20 cellular contexts compared by ENCODE assay signal in the genomic region with DNA sequence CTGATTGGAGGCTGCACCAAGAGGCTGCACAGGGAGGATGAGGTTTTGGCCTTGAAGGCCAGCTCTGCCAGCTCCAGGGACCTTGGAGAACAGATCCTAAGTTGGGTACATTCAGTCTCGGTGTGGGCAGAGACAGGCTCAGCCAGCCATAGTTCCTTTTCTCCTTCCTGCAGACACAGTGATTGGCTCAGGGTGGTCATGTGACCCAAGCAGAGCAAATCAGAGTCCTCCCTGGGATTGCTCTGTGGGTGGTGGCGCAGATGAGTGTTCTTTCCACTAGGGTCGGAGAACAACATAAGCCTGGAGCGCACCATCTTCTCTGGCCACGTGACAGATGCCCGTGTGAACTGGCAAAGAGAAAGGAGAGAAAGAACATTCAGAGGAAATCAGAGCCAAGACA. TPM values are rescaled to one million over a fixed set of nuclear protein-coding genes. Genes with fewer than 3 reads are reported as not detected.
DNase-seq lines count a peak whose midpoint lies in the region; ATAC-seq, FAIRE-seq and TF ChIP-seq lines count a peak whose summit lies in the region.
"Had no signal": no experiment of that assay in that cellular context is flagged by ENCODE, and none has a peak within 500 bp of the region (broad histone marks: within the 10 kb centered on the region; RNA-seq: fewer than 3 reads in every experiment).

No MANE protein-coding gene starts in this region.

- ATAC-seq in A549 (peak; percentile 32 to 68; a peak in 3 of 6 replicates), GM23338 (no peak), GM18511 (IDR thresholded peaks at IDR 0.05; ENCODE audit: unreplicated experiment) (no peak)
- ATAC-seq: SK-N-SH treated with all-trans-retinoic acid at 6 μM for 48 hours, T-cell had no signal

- H3K9me3 ChIP-seq in A549: no peaks in the 10 kb centered on the region
- H3K9me3 ChIP-seq: MG63 had no signal

- no peak for TF ChIP-seq POLR2A in A549 (IDR thresholded peaks at IDR 0.05; ENCODE audit: low read length)
- TF ChIP-seq POLR2A in NB4 (IDR thresholded peaks at IDR 0.05; ENCODE audit: extremely low read depth, insufficient read length): no peak

- no peaks in the 10 kb centered on the region for H3K79me2 ChIP-seq in GM23338 (replicated peaks; ENCODE audit: insufficient read depth)

- no peaks in the 10 kb centered on the region for H3K27me3 Mint-ChIP-seq in GM23338 (ENCODE audit: insufficient read depth, low read depth, poor library complexity)
- H3K27me3 Mint-ChIP-seq: T-cell had no signal

- H3K4me1 Mint-ChIP-seq in GM23338: no peaks in the 10 kb centered on the region
- H3K4me1 Mint-ChIP-seq: T-cell had no signal

- H2AFZ ChIP-seq in GM23338: peak overlapping the region; percentile 72; the same call in 1 of the 2 replicates

- H3K4me1 ChIP-seq in A549 (no peaks in the 10 kb centered on the region), GM23338 (ENCODE audit: insufficient read depth) (no peaks in the 10 kb centered on the region)

- no peaks in the 10 kb centered on the region for H3K36me3 Mint-ChIP-seq in GM23338 (ENCODE audit: low read depth)
- H3K36me3 Mint-ChIP-seq: T-cell had no signal

- WGBS in A549 (ENCODE audit: missing lambda C conversion rate): 75% methylated on average over 5 of the region's 6 CpGs

- no peak for TF ChIP-seq RAD21 in A549 (conservative IDR thresholded peaks at IDR 0.05 in 1 of 2, IDR thresholded peaks at IDR 0.05 in 1 of 2)

- no peaks in the 10 kb centered on the region; the same call in 2 of the 3 replicates for H3K9me3 Mint-ChIP-seq in GM23338
- H3K9me3 Mint-ChIP-seq: T-cell had no signal

- POLR2A ChIA-PET in A549 (lab: Yijun Ruan, JAX): no interaction called here

- TF ChIP-seq EP300 in A549 (IDR thresholded peaks at IDR 0.05): no peak

- H3F3A ChIP-seq in GM23338 (replicated peaks; ENCODE audit: low read depth): no peaks in the 10 kb centered on the region

- CTCF ChIA-PET in A549 (lab: Yijun Ruan, JAX): no interaction called here

- no peaks in the 10 kb centered on the region for H3K36me3 ChIP-seq in GM23338 (ENCODE audit: insufficient read depth)
- H3K36me3 ChIP-seq: MG63 had no signal

- H3K27ac ChIP-seq in A549: no peak overlapping the region
- H3K27ac ChIP-seq in GM23338 (ENCODE audit: low read depth): no peak overlapping the region
- H3K27ac ChIP-seq in coronary artery: no peak overlapping the region
- H3K27ac ChIP-seq: C4-2B had no signal

- H3K4me2 ChIP-seq in A549 (no peak overlapping the region), GM23338 (no peak overlapping the region)

- H3K27ac Mint-ChIP-seq in GM23338: no peak overlapping the region
- H3K27ac Mint-ChIP-seq: T-cell had no signal

- no peak overlapping the region for H3K4me3 ChIP-seq in A549
- no peak overlapping the region for H3K4me3 ChIP-seq in GM23338
- no peak overlapping the region for H3K4me3 ChIP-seq in NB4 (ENCODE audit: low read depth, low read length)
- H3K4me3 ChIP-seq in coronary artery: no peak overlapping the region
- H3K4me3 ChIP-seq: MG63 had no signal

- FAIRE-seq in A549 (lab: Jason Lieb, UNC): no peak

- H3K4me3 Mint-ChIP-seq in GM23338: no peak overlapping the region
- H3K4me3 Mint-ChIP-seq: T-cell had no signal

- TF ChIP-seq CTCF in A549 (IDR thresholded peaks at IDR 0.05) (no peak), GM23338 (conservative IDR thresholded peaks at IDR 0.05; ENCODE audit: low read depth in 2 of 2) (no peak), NB4 (IDR thresholded peaks at IDR 0.05; ENCODE audit: low read depth, low read length) (no peak), coronary artery (IDR thresholded peaks at IDR 0.05) (no peak)

- H3K9me2 ChIP-seq in GM23338 (ENCODE audit: insufficient read depth): no peaks in the 10 kb centered on the region

- no peaks in the 10 kb centered on the region for H4K20me1 ChIP-seq in GM23338 (replicated peaks; ENCODE audit: insufficient read depth)

- H3K27me3 ChIP-seq in GM23338 (ENCODE audit: insufficient read depth): no peaks in the 10 kb centered on the region
- H3K27me3 ChIP-seq: MG63 had no signal

- DNase-seq in A549 (ENCODE audit: low read depth in 1 of 2, low spot score in 1 of 2) (peak; percentile 10 to 25), GM23338 (ENCODE audit: low spot score) (no peak), NB4 (ENCODE audit: low read depth) (peak; percentile 21), coronary artery (ENCODE audit: low spot score) (peak; percentile 26), epidermal melanocyte (ENCODE audit: insufficient read length, low spot score) (no peak)
- DNase-seq in stimulated activated naive CD4-positive, alpha-beta T cell treated with Interleukin-2 at 50 U/mL for 16 hours (lab: John Stamatoyannopoulos, UW): no peak
- DNase-seq: GDM1, GOT3, Kasumi-1, MG63, NCI-H1092 treated with DMSO at 0.1 percent for 48 hours, NCI-H146, NCI-H2029 treated with DMSO at 0.1 percent for 48 hours, NCI-H510A, NCI-H748 treated with DMSO at 0.1 percent for 48 hours, SHP77, T-cell had no signal

TF ChIP-seq in A549, 52 proteins besides CTCF, POLR2A, EP300 and RAD21 (continues in another document):
- TF ChIP-seq USF2 (IDR thresholded peaks at IDR 0.05): peak; percentile 52
- no peak for TF ChIP-seq CBX2 (IDR thresholded peaks at IDR 0.05; ENCODE audit: borderline replicate concordance, low read depth)
- TF ChIP-seq HMGXB4 (CRISPR knock-in tag; IDR thresholded peaks at IDR 0.05; ENCODE audit: borderline replicate concordance): no peak
- TF ChIP-seq, protein P1, sequence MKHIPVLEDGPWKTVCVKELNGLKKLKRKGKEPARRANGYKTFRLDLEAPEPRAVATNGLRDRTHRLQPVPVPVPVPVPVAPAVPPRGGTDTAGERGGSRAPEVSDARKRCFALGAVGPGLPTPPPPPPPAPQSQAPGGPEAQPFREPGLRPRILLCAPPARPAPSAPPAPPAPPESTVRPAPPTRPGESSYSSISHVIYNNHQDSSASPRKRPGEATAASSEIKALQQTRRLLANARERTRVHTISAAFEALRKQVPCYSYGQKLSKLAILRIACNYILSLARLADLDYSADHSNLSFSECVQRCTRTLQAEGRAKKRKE (CRISPR knock-in tag; IDR thresholded peaks at IDR 0.05; ENCODE audit: low read depth): no peak

TF ChIP-seq in GM23338, 12 proteins besides CTCF, POLR2A, EP300 and RAD21:
- TF ChIP-seq ZNF114 (CRISPR knock-in tag; IDR thresholded peaks at IDR 0.05) (no peak), ZNF331 (CRISPR knock-in tag; IDR thresholded peaks at IDR 0.05; ENCODE audit: low read depth) (no peak), CREB1 (CRISPR knock-in tag; IDR thresholded peaks at IDR 0.05; ENCODE audit: low read depth) (no peak), NANOG (IDR thresholded peaks at IDR 0.05; ENCODE audit: borderline replicate concordance) (no peak), POLR2AphosphoS5 (IDR thresholded peaks at IDR 0.05; ENCODE audit: low read depth) (no peak), JUNB (IDR thresholded peaks at IDR 0.05; ENCODE audit: unreplicated experiment) (no peak), EZH2 (IDR thresholded peaks at IDR 0.05; ENCODE audit: low read depth, unreplicated experiment) (no peak)

RNA-seq across cellular contexts. Expression of gene CCND1, which starts 47.1 kb away (rescaled TPM):
- polyA plus RNA-seq in A549 (2011; rRNA removed) (106 and 136 TPM in 2 replicates), A549 (2017; fragmentation: RNase III; extraction: RNeasy Plus Mini Kit Qiagen cat#74134 plus additional on column Dnase treatment) (125 to 157 TPM (median 131 TPM) in 3 replicates), GM23338 (2016; fragmentation: Nextera tagmentation; extraction: Ambion mirVana) (159 and 183 TPM in 2 replicates)
- 219 and 249 TPM in 2 replicates for polyA plus RNA-seq in A549 (2012; cell fraction: cytosol; rRNA removed)
- 343 and 460 TPM in 2 replicates for polyA plus RNA-seq in A549 (2012; cell fraction: nucleus; rRNA removed)
- 276 and 347 TPM in 2 replicates for polyA minus RNA-seq in A549 (2011; rRNA and poly(A)+ RNA removed)
- total RNA-seq in GM23338 (2014; rRNA removed; shearing (Covaris generic)): 99.1 and 109 TPM in 2 replicates

Comparison
In these comparisons a context has a peak if more than half of its experiments do, and no peak if none do; other contexts are left out.
1. ATAC-seq: peak in A549 (2 of 2); none in GM23338 (single experiment) and GM18511 (single experiment).
2. DNase-seq: peak in A549 (2 of 2), NB4 (single experiment) and coronary artery (single experiment); none in GM23338 (single experiment), epidermal melanocyte (single experiment) and stimulated activated naive CD4-positive, alpha-beta T cell treated with Interleukin-2 at 50 U/mL for 16 hours (single experiment).